Comparison of ENCODE assay signal across 8 cellular contexts in the genomic region with DNA sequence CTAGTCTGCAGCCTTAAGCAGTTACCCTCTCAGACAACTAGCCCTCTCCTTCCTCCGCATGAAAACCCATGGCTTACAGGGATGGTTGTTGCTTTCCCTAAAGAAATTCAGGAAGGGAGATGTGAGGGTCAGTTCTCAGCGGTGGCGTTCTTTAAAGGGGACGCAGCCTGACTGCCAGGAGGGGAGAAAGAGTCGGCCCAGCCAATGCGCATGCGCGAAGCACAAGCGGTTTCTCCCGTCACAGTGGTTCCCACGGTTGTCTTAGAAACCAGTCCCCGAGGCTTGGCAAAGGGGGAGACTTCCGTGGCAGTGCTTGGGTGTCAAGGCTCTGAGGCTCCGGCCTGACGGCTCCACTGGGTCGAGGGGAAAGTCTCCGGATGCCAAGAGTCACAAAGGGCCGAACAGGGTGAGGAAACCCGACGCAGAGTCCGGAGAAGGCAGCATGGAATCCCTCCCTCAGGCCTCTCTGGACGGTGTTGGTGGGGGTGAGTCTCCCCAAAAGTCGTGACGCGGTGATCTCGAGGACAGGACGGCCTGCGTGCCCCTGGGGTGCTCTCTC.
DNase-seq lines count a peak whose midpoint lies in the region; ATAC-seq, FAIRE-seq and TF ChIP-seq lines count a peak whose summit lies in the region.
"Not testable (repeated sequence)": the region's sequence is repeated elsewhere in the genome, so short reads cannot be mapped to it uniquely, and the experiment has no call there.

No MANE protein-coding gene starts in this region.

- H3K36me3 Mint-ChIP-seq in activated naive CD4-positive, alpha-beta T cell treated with anti-CD3 and anti-CD28 coated beads for 36 hours (ENCODE audit: low read depth); effector memory CD8-positive, alpha-beta T cell (ENCODE audit: insufficient read depth): not testable (repeated sequence)

- CTCF ChIA-PET in activated naive CD4-positive, alpha-beta T cell treated with anti-CD3 and anti-CD28 coated beads for 36 hours (lab: Charles Lee) = not testable (repeated sequence)

- DNase-seq in T-helper 1 cell = peak in 4 of 5 donors; percentile 11 to 39 (median 14)
- DNase-seq in activated CD8-positive, alpha-beta memory T cell treated with anti-CD3 and anti-CD28 coated beads for 24 hours = peak; percentile 55
- peak; percentile 47 for DNase-seq in activated naive CD4-positive, alpha-beta T cell treated with anti-CD3 and anti-CD28 coated beads for 36 hours
- peak in 2 of 3 experiments; percentile 22 to 25 for DNase-seq in effector memory CD8-positive, alpha-beta T cell
- peak; percentile 29 to 37 for DNase-seq in left colon
- DNase-seq in pancreas = peak in 5 of 6 donors; percentile 26 to 50 (median 44)
- peak; percentile 10 for DNase-seq in stimulated activated CD4-positive, alpha-beta T cell treated with anti-CD3 and anti-CD28 coated beads, Interleukin-4, amount 100 ng/mL, for 24 hours
- DNase-seq in transverse colon = peak; percentile 26

- H3K27me3 Mint-ChIP-seq in activated naive CD4-positive, alpha-beta T cell treated with anti-CD3 and anti-CD28 coated beads for 36 hours (ENCODE audit: low read depth); effector memory CD8-positive, alpha-beta T cell: not testable (repeated sequence)

- intact Hi-C loops in activated naive CD4-positive, alpha-beta T cell treated with anti-CD3 and anti-CD28 coated beads for 36 hours (cut with micrococcal nuclease); left colon (cut with DNase I, micrococcal nuclease); pancreas (cut with DNase I); transverse colon (cut with DNase I; ENCODE audit: low total_unique reads): not testable (repeated sequence)

- H3K27ac Mint-ChIP-seq in activated naive CD4-positive, alpha-beta T cell treated with anti-CD3 and anti-CD28 coated beads for 36 hours; effector memory CD8-positive, alpha-beta T cell: not testable (repeated sequence)

- not testable (repeated sequence) for TF ChIP-seq EP300 in transverse colon (IDR thresholded peaks at IDR 0.05; ENCODE audit: low read depth)

- TF ChIP-seq POLR2A in transverse colon (IDR thresholded peaks at IDR 0.05) = not testable (repeated sequence)

- H3K9me3 Mint-ChIP-seq in activated naive CD4-positive, alpha-beta T cell treated with anti-CD3 and anti-CD28 coated beads for 36 hours; effector memory CD8-positive, alpha-beta T cell: not testable (repeated sequence)

- not testable (repeated sequence) for H3K4me3 Mint-ChIP-seq in activated naive CD4-positive, alpha-beta T cell treated with anti-CD3 and anti-CD28 coated beads for 36 hours; effector memory CD8-positive, alpha-beta T cell

- H3K4me1 ChIP-seq in pancreas, transverse colon: not testable (repeated sequence)

- H3K4me3 ChIP-seq in pancreas, transverse colon: not testable (repeated sequence)

- not testable (repeated sequence) for H3K27ac ChIP-seq in pancreas
- peak overlapping the region in 1 of 4 donors; percentile 41 for H3K27ac ChIP-seq in transverse colon

- 40 to 41% methylated on average over 9 to 10 of the region's 28 CpGs for WGBS in pancreas, 2 donors
- 25% methylated on average over 10 of the region's 28 CpGs; no CpG with 5 or more reads in 1 of the 2 donors for WGBS in transverse colon (ENCODE audit: low coverage in 1 of 2), 2 donors

- not testable (repeated sequence) for H3K4me1 Mint-ChIP-seq in activated naive CD4-positive, alpha-beta T cell treated with anti-CD3 and anti-CD28 coated beads for 36 hours (ENCODE audit: low read depth); effector memory CD8-positive, alpha-beta T cell (ENCODE audit: low read depth in 2 of 2)

- H3K9me3 ChIP-seq in pancreas, transverse colon: not testable (repeated sequence)

- in situ Hi-C loops in transverse colon (cut with MboI; ENCODE audit: low pct_ligation_motif_present in 1 of 4, low pct_unique_long_range_greater_than_20kb in 1 of 4, low sequenced_read_pairs in 3 of 4) = not testable (repeated sequence)

- not testable (repeated sequence) for ATAC-seq in effector memory CD8-positive, alpha-beta T cell (replicated peaks); left colon; pancreas

- not testable (repeated sequence) for H3K36me3 ChIP-seq in pancreas, transverse colon

- not testable (repeated sequence) for FAIRE-seq in pancreas (lab: Jason Lieb, UNC)

- H3K27me3 ChIP-seq in pancreas, transverse colon: not testable (repeated sequence)

- TF ChIP-seq CTCF in pancreas (IDR thresholded peaks at IDR 0.05); transverse colon (IDR thresholded peaks at IDR 0.05): not testable (repeated sequence)
